14 cellular contexts compared by ENCODE assay signal in the genomic region with DNA sequence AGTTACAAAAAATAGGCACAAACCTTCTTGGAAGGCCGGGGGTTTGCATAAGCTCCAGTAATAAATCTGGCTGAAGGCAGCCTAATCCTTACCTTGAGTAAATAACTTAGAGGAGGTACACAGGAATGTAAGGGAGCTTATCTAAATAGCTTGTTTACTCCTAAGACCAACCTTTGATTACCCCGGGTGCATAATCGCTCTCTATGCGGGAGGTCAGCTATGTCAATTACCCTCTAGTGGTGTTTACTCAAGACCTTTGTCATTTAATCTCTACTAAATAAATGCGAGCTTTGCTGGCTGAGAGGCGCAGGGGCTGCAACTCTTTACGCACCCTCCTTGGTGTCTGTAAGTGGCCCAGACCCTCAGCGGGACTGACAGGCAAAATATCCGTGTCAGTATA.
"Had no signal": no experiment of that assay in that cellular context is flagged by ENCODE, and none has a peak within 500 bp of the region (broad histone marks: within the 10 kb centered on the region; RNA-seq: fewer than 3 reads in every experiment).

No MANE protein-coding gene starts in this region.

- ATAC-seq: activated T-helper 17 cell treated with anti-CD3 and anti-CD28 coated beads, Interleukin-2, amount 50 U/mL, for 72 hours; body of pancreas; effector memory CD8-positive, alpha-beta T cell; upper lobe of right lung had no signal

- H3K4me1 ChIP-seq: upper lobe of right lung had no signal

- H3K36me3 ChIP-seq: ovary, upper lobe of right lung had no signal

- H3K27me3 Mint-ChIP-seq: dendritic cell treated with granulocyte-macrophage colony-stimulating factor and Interleukin-4, amounts not matched to agents 40 ng/mL and 50 ng/mL, for 4 days had no signal

- H3K9me3 ChIP-seq: body of pancreas, ovary, upper lobe of right lung had no signal

- DNase-seq: activated B cell treated with CpG ODN at 0.5 μM for 24 hours; activated CD4-positive, alpha-beta T cell treated with anti-CD3 and anti-CD28 coated beads, Interleukin-2, amount 10 ng/mL, durations not matched to agents 7 days and 5 days; activated CD8-positive, alpha-beta memory T cell treated with anti-CD3 and anti-CD28 coated beads for 24 hours; activated naive CD4-positive, alpha-beta T cell treated with anti-CD3 and anti-CD28 coated beads for 36 hours; body of pancreas; effector memory CD8-positive, alpha-beta T cell; ovary; stimulated activated CD4-positive, alpha-beta T cell treated with anti-CD3 and anti-CD28 coated beads, Interleukin-2, amount 100 ng/mL, for 48 hours; stimulated activated naive CD4-positive, alpha-beta T cell treated with Interleukin-2 at 50 U/mL for 16 hours; upper lobe of right lung had no signal

- H3K27ac ChIP-seq: body of pancreas, ovary, upper lobe of right lung had no signal

- H3K27ac Mint-ChIP-seq: activated B cell treated with CpG ODN at 0.5 μM for 24 hours; activated CD4-positive, alpha-beta T cell treated with anti-CD3 and anti-CD28 coated beads, Interleukin-2, amount 10 ng/mL, durations not matched to agents 7 days and 5 days; activated naive CD4-positive, alpha-beta T cell treated with anti-CD3 and anti-CD28 coated beads for 36 hours; activated T-helper 17 cell treated with anti-CD3 and anti-CD28 coated beads, Interleukin-2, amount 50 U/mL, for 72 hours; dendritic cell treated with granulocyte-macrophage colony-stimulating factor and Interleukin-4, amounts not matched to agents 40 ng/mL and 50 ng/mL, for 4 days; effector memory CD8-positive, alpha-beta T cell; T-helper 1 cell treated with Interleukin-12 subunit alpha and Interleukin-12 subunit beta and Interleukin-4 antibody, amounts not matched to agents 30 μg/mL and 1 μg/mL, for 36 hours had no signal

- H3K27me3 ChIP-seq: body of pancreas, ovary, upper lobe of right lung had no signal

- H3K4me3 Mint-ChIP-seq: activated B cell treated with CpG ODN at 0.5 μM for 24 hours; activated CD4-positive, alpha-beta T cell treated with anti-CD3 and anti-CD28 coated beads, Interleukin-2, amount 10 ng/mL, durations not matched to agents 7 days and 5 days; activated naive CD4-positive, alpha-beta T cell treated with anti-CD3 and anti-CD28 coated beads for 36 hours; activated T-helper 17 cell treated with anti-CD3 and anti-CD28 coated beads, Interleukin-2, amount 50 U/mL, for 72 hours; central memory CD8-positive, alpha-beta T cell; dendritic cell treated with granulocyte-macrophage colony-stimulating factor and Interleukin-4, amounts not matched to agents 40 ng/mL and 50 ng/mL, for 4 days; effector memory CD8-positive, alpha-beta T cell; T-helper 1 cell treated with Interleukin-12 subunit alpha and Interleukin-12 subunit beta and Interleukin-4 antibody, amounts not matched to agents 30 μg/mL and 1 μg/mL, for 36 hours had no signal

- H3K4me3 ChIP-seq: body of pancreas, ovary, upper lobe of right lung had no signal

- H3K9me3 Mint-ChIP-seq: activated T-helper 17 cell treated with anti-CD3 and anti-CD28 coated beads, Interleukin-2, amount 50 U/mL, for 72 hours; central memory CD8-positive, alpha-beta T cell; T-helper 1 cell treated with Interleukin-12 subunit alpha and Interleukin-12 subunit beta and Interleukin-4 antibody, amounts not matched to agents 30 μg/mL and 1 μg/mL, for 36 hours had no signal

- H3K4me1 Mint-ChIP-seq: activated B cell treated with CpG ODN at 0.5 μM for 24 hours; central memory CD8-positive, alpha-beta T cell had no signal
